Comparison of ENCODE assay signal across 22 cellular contexts in genomic region chr15:86193716-86194408, GRCh38.
"Had no signal": no experiment of that assay in that cellular context is flagged by ENCODE, and none has a peak within 500 bp of the region (broad histone marks: within the 10 kb centered on the region; RNA-seq: fewer than 3 reads in every experiment).

No MANE protein-coding gene starts in this region.

- H3K9me3 ChIP-seq: left ventricle myocardium inferior, mucosa of descending colon, pancreas, tibial nerve had no signal

- H3K27ac ChIP-seq: left ventricle myocardium inferior, pancreas, tibial nerve had no signal

- FAIRE-seq: kidney, pancreas, TTC549 had no signal

- DNase-seq: activated CD4-positive, alpha-beta memory T cell treated with anti-CD3 and anti-CD28 coated beads, Interleukin-2, amount 10 ng/mL, durations not matched to agents 7 days and 5 days; activated CD4-positive, alpha-beta T cell treated with anti-CD3 and anti-CD28 coated beads for 48 hours; activated CD4-positive, CD25-positive, alpha-beta regulatory T cell; activated naive CD4-positive, alpha-beta T cell; activated naive CD8-positive, alpha-beta T cell treated with anti-CD3 and anti-CD28 coated beads for 36 hours; activated T-cell treated with anti-CD3 and anti-CD28 coated beads, Interleukin-2, amount 50 U/mL, for 1 hour; amygdala; caudate nucleus; foreskin melanocyte; kidney; left ventricle myocardium inferior; mammary epithelial cell; mucosa of descending colon; naive thymus-derived CD8-positive, alpha-beta T cell; pancreas; stimulated activated naive CD8-positive, alpha-beta T cell treated with anti-CD3 and anti-CD28 coated beads, Interleukin-15, Interleukin-2, amounts not matched to agents 100 U/mL and 50 U/mL, for 24 hours had no signal

- H3K36me3 Mint-ChIP-seq: activated naive CD8-positive, alpha-beta T cell treated with anti-CD3 and anti-CD28 coated beads for 36 hours; brain; naive thymus-derived CD8-positive, alpha-beta T cell had no signal

- H3K4me1 ChIP-seq: left ventricle myocardium inferior, pancreas, tibial nerve had no signal

- H3K9me3 Mint-ChIP-seq: activated CD4-positive, alpha-beta memory T cell treated with anti-CD3 and anti-CD28 coated beads, Interleukin-2, amount 10 ng/mL, durations not matched to agents 7 days and 5 days; activated naive CD8-positive, alpha-beta T cell treated with anti-CD3 and anti-CD28 coated beads for 36 hours; activated T-helper 17 cell treated with anti-CD3 and anti-CD28 coated beads, Interleukin-2, amount 50 U/mL, for 72 hours; brain; T-helper 2 cell treated with Interferon-gamma antibody and Interleukin-4, amounts not matched to agents 5 μg/mL and 100 μg/mL, for 36 hours had no signal

- H3K4me1 Mint-ChIP-seq: activated CD4-positive, alpha-beta memory T cell treated with anti-CD3 and anti-CD28 coated beads, Interleukin-2, amount 10 ng/mL, durations not matched to agents 7 days and 5 days; activated naive CD8-positive, alpha-beta T cell treated with anti-CD3 and anti-CD28 coated beads for 36 hours; activated T-helper 17 cell treated with anti-CD3 and anti-CD28 coated beads, Interleukin-2, amount 50 U/mL, for 72 hours; naive thymus-derived CD8-positive, alpha-beta T cell had no signal

- ATAC-seq: activated T-helper 17 cell treated with anti-CD3 and anti-CD28 coated beads, Interleukin-2, amount 50 U/mL, for 72 hours; mucosa of descending colon; naive thymus-derived CD8-positive, alpha-beta T cell; pancreas; sciatic nerve; stimulated activated naive CD8-positive, alpha-beta T cell treated with anti-CD3 and anti-CD28 coated beads, Interleukin-15, Interleukin-2, amounts not matched to agents 100 U/mL and 50 U/mL, for 24 hours had no signal

- H3K4me3 ChIP-seq: left ventricle myocardium inferior, mucosa of descending colon, pancreas, tibial nerve had no signal

- H3K36me3 ChIP-seq: left ventricle myocardium inferior, pancreas, tibial nerve had no signal

- H3K27me3 ChIP-seq: tibial nerve had no signal

- H3K27me3 Mint-ChIP-seq: activated naive CD8-positive, alpha-beta T cell treated with anti-CD3 and anti-CD28 coated beads for 36 hours had no signal

- H3K27ac Mint-ChIP-seq: activated CD4-positive, alpha-beta memory T cell treated with anti-CD3 and anti-CD28 coated beads, Interleukin-2, amount 10 ng/mL, durations not matched to agents 7 days and 5 days; activated naive CD8-positive, alpha-beta T cell treated with anti-CD3 and anti-CD28 coated beads for 36 hours; activated T-helper 17 cell treated with anti-CD3 and anti-CD28 coated beads, Interleukin-2, amount 50 U/mL, for 72 hours; brain; naive thymus-derived CD8-positive, alpha-beta T cell; T-helper 2 cell treated with Interferon-gamma antibody and Interleukin-4, amounts not matched to agents 5 μg/mL and 100 μg/mL, for 36 hours had no signal

- H3K4me3 Mint-ChIP-seq: activated CD4-positive, alpha-beta memory T cell treated with anti-CD3 and anti-CD28 coated beads, Interleukin-2, amount 10 ng/mL, durations not matched to agents 7 days and 5 days; activated naive CD8-positive, alpha-beta T cell treated with anti-CD3 and anti-CD28 coated beads for 36 hours; activated T-helper 17 cell treated with anti-CD3 and anti-CD28 coated beads, Interleukin-2, amount 50 U/mL, for 72 hours; brain; naive thymus-derived CD8-positive, alpha-beta T cell; T-helper 2 cell treated with Interferon-gamma antibody and Interleukin-4, amounts not matched to agents 5 μg/mL and 100 μg/mL, for 36 hours had no signal
